Comparison of ENCODE assay signal across 16 cellular contexts in the genomic region with DNA sequence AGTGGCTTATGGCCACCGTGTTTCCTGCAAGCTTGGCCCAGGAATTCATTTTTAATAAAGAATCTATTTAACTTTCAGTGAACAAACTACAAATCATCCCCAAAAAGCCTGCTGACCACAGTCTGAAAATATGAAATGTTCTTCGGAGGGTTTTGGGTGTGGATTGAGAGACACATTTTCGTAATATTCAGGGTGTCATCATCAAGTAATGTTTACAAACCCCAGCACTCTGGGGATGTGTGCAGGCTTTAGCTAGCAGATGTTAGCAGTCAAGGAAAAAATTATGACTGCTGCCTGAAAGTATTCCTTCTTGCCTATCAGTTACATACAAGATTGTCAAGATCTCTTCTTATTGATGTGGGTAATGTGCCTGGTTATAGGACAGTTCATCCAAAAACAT.
DNase-seq lines count a peak whose midpoint lies in the region; ATAC-seq and TF ChIP-seq lines count a peak whose summit lies in the region.
"Had no signal": no experiment of that assay in that cellular context is flagged by ENCODE, and none has a peak within 500 bp of the region (broad histone marks: within the 10 kb centered on the region; RNA-seq: fewer than 3 reads in every experiment).

No MANE protein-coding gene starts in this region.

- no peak overlapping the region for H3K4me3 Mint-ChIP-seq in CD8-positive, alpha-beta memory T cell
- H3K4me3 Mint-ChIP-seq in T-cell, result no peak overlapping the region

- TF ChIP-seq POLR2A in NB4 (IDR thresholded peaks at IDR 0.05; ENCODE audit: extremely low read depth, insufficient read length), result no peak

- no peaks in the 10 kb centered on the region for H3K27me3 ChIP-seq in left lung
- H3K27me3 ChIP-seq in CD8-positive, alpha-beta memory T cell (ENCODE audit: insufficient read depth, low read length, poor library complexity, severe bottlenecking), result no peaks in the 10 kb centered on the region
- H3K27me3 ChIP-seq: ascending aorta, tibial artery had no signal

- no peaks in the 10 kb centered on the region for H3K4me1 Mint-ChIP-seq in CD8-positive, alpha-beta memory T cell
- H3K4me1 Mint-ChIP-seq in T-cell, result no peaks in the 10 kb centered on the region

- CTCF ChIA-PET in CD8-positive, alpha-beta memory T cell (lab: Charles Lee), result no interaction called here
- CTCF ChIA-PET in T-cell (lab: Charles Lee), result interaction anchor here in 1 of 2 donors (0.5 kb wide), 1 partner anchor 10 kb away, joined by 4 read pairs; no protein-coding TSS in a partner anchor

- no peaks in the 10 kb centered on the region for H3K36me3 ChIP-seq in left lung
- no peaks in the 10 kb centered on the region for H3K36me3 ChIP-seq in CD8-positive, alpha-beta memory T cell (ENCODE audit: insufficient read depth, low read length)
- H3K36me3 ChIP-seq: ascending aorta, tibial artery had no signal

- peak; percentile 75 for DNase-seq in AG20443 (ENCODE audit: low spot score)
- DNase-seq in NB4 (ENCODE audit: low read depth), result peak; percentile 11
- DNase-seq in cardiac fibroblast (ENCODE audit: low read depth in 2 of 2), result peak; percentile 87 to 98
- DNase-seq in left lung, result no peak
- no peak for DNase-seq in CD8-positive, alpha-beta memory T cell
- DNase-seq in T-helper 2 cell, result no peak
- DNase-seq in T-cell, result no peak
- DNase-seq: activated T-cell treated with anti-CD3 and anti-CD28 coated beads, Interleukin-2, amount 50 U/mL, for 1 hour; COR-L47; erythroblast; left cardiac atrium; NCI-H1048; posterior cingulate gyrus had no signal

- H3K27ac ChIP-seq in left lung, result no peak overlapping the region
- no peak overlapping the region for H3K27ac ChIP-seq in CD8-positive, alpha-beta memory T cell (ENCODE audit: low read depth, low read length)
- H3K27ac ChIP-seq: ascending aorta, tibial artery had no signal

- H3K27ac Mint-ChIP-seq in CD8-positive, alpha-beta memory T cell, result no peak overlapping the region
- no peak overlapping the region for H3K27ac Mint-ChIP-seq in T-cell

- no peaks in the 10 kb centered on the region for H3K9me3 Mint-ChIP-seq in CD8-positive, alpha-beta memory T cell
- H3K9me3 Mint-ChIP-seq in T-cell, result no peaks in the 10 kb centered on the region

- ATAC-seq in left lung (peak; percentile 62), GM19397 (IDR thresholded peaks at IDR 0.05; ENCODE audit: unreplicated experiment) (no peak), T-cell (replicated peaks in 1 of 4) (no peak)

- H3K9me3 ChIP-seq in left lung, result no peaks in the 10 kb centered on the region
- H3K9me3 ChIP-seq in CD8-positive, alpha-beta memory T cell (ENCODE audit: low read length), result no peaks in the 10 kb centered on the region
- H3K9me3 ChIP-seq: ascending aorta, tibial artery had no signal

- TF ChIP-seq CTCF in NB4 (IDR thresholded peaks at IDR 0.05; ENCODE audit: low read depth, low read length), result no peak
- no peak for TF ChIP-seq CTCF in cardiac fibroblast (IDR thresholded peaks at IDR 0.05; ENCODE audit: low read depth, low read length)
- TF ChIP-seq CTCF in left lung (IDR thresholded peaks at IDR 0.05), result no peak

- no peaks in the 10 kb centered on the region for H3K4me1 ChIP-seq in left lung
- H3K4me1 ChIP-seq in CD8-positive, alpha-beta memory T cell (ENCODE audit: insufficient read depth, low read length), result no peaks in the 10 kb centered on the region
- H3K4me1 ChIP-seq: ascending aorta had no signal

- no peaks in the 10 kb centered on the region for H3K36me3 Mint-ChIP-seq in CD8-positive, alpha-beta memory T cell
- H3K36me3 Mint-ChIP-seq in T-cell, result no peaks in the 10 kb centered on the region

- H3K4me3 ChIP-seq in NB4 (ENCODE audit: low read depth, low read length), result no peak overlapping the region
- no peak overlapping the region for H3K4me3 ChIP-seq in cardiac fibroblast (replicated peaks in 1 of 2; ENCODE audit: low read depth in 2 of 2, low read length in 2 of 2)
- no peak overlapping the region for H3K4me3 ChIP-seq in left lung
- no peak overlapping the region for H3K4me3 ChIP-seq in CD8-positive, alpha-beta memory T cell (ENCODE audit: low read length)
- H3K4me3 ChIP-seq: ascending aorta, tibial artery had no signal

- peaks cover 0 to 10% of the 10 kb centered on the region in 2 donors for H3K27me3 Mint-ChIP-seq in CD8-positive, alpha-beta memory T cell
- H3K27me3 Mint-ChIP-seq in T-cell, result peaks cover 0 to 4% of the 10 kb centered on the region in 2 donors

- intact Hi-C loops in left lung (cut with DNase I), result no loop called here

- POLR2A ChIA-PET in CD8-positive, alpha-beta memory T cell (lab: Charles Lee), result no interaction called here
- POLR2A ChIA-PET in T-cell (lab: Charles Lee), result no interaction called here

Comparison
In these comparisons a context has a peak if more than half of its experiments do, and no peak if none do; other contexts are left out.
1. DNase-seq: peak in AG20443 (single experiment), NB4 (single experiment) and cardiac fibroblast (2 of 2); none in left lung (0 of 2), CD8-positive, alpha-beta memory T cell (0 of 5), T-helper 2 cell (0 of 5) and T-cell (0 of 34).